ENCODE assay signal across 8 cellular contexts in genomic region chr10:4826788-4827324, GRCh38. TPM values are rescaled to one million over a fixed set of nuclear protein-coding genes. Genes with fewer than 3 reads are reported as not detected.
DNase-seq lines count a peak whose midpoint lies in the region; ATAC-seq and TF ChIP-seq lines count a peak whose summit lies in the region.

No MANE protein-coding gene starts in this region.

- in situ Hi-C loops in transverse colon (cut with MboI; ENCODE audit: low pct_ligation_motif_present in 1 of 4, low pct_unique_long_range_greater_than_20kb in 1 of 4, low sequenced_read_pairs in 3 of 4) = loop anchor here in 3 of 4 donors (25.0 kb wide), 3 partner anchors 260 to 785 kb away; partner anchors contain the start of gene AKR1C3 (in 1 of the 3)

- H3K27ac ChIP-seq in breast epithelium = peak overlapping the region; percentile 91 to 92
- H3K27ac ChIP-seq in mesodermal cell (ENCODE audit: low read depth, low read length, severe bottlenecking) = peak overlapping the region; percentile 73
- peak overlapping the region; percentile 88 to 92 (median 90) for H3K27ac ChIP-seq in transverse colon

- no peak for TF ChIP-seq EP300 in transverse colon (IDR thresholded peaks at IDR 0.05; ENCODE audit: low read depth)

- 55 to 60% methylated on average over 10 to 11 of the region's 13 CpGs for WGBS in mesodermal cell (ENCODE audit: insufficient coverage in 2 of 2), 2 experiments
- WGBS in transverse colon (ENCODE audit: low coverage in 1 of 2), 2 donors = 62 to 80% methylated on average over 2 to 13 of the region's 13 CpGs

- ATAC-seq in GM19395 (IDR thresholded peaks at IDR 0.05; ENCODE audit: unreplicated experiment) = no peak
- ATAC-seq in GM18909 (IDR thresholded peaks at IDR 0.05; ENCODE audit: poor library complexity, unreplicated experiment) = no peak

- no peaks in the 10 kb centered on the region for H3K36me3 Mint-ChIP-seq in activated naive CD4-positive, alpha-beta T cell treated with anti-CD3 and anti-CD28 coated beads, Interleukin-2, amount 50 U/mL, for 24 hours

- no peak for TF ChIP-seq CTCF in breast epithelium (IDR thresholded peaks at IDR 0.05)
- no peak for TF ChIP-seq CTCF in transverse colon (IDR thresholded peaks at IDR 0.05)

- peaks cover 25% of the 10 kb centered on the region for H3K27me3 Mint-ChIP-seq in activated naive CD4-positive, alpha-beta T cell treated with anti-CD3 and anti-CD28 coated beads, Interleukin-2, amount 50 U/mL, for 24 hours

- no peak for TF ChIP-seq POLR2A in breast epithelium (IDR thresholded peaks at IDR 0.05)
- TF ChIP-seq POLR2A in transverse colon (IDR thresholded peaks at IDR 0.05) = no peak

- no peaks in the 10 kb centered on the region for H3K9me3 Mint-ChIP-seq in activated naive CD4-positive, alpha-beta T cell treated with anti-CD3 and anti-CD28 coated beads, Interleukin-2, amount 50 U/mL, for 24 hours

- no peaks in the 10 kb centered on the region for H3K9me3 ChIP-seq in breast epithelium
- no peaks in the 10 kb centered on the region for H3K9me3 ChIP-seq in mesodermal cell (ENCODE audit: control insufficient read depth, low read length)
- H3K9me3 ChIP-seq in transverse colon = no peaks in the 10 kb centered on the region

- H3K4me3 ChIP-seq in breast epithelium = peak overlapping the region; percentile 57 to 75 (median 69)
- H3K4me3 ChIP-seq in mesodermal cell (ENCODE audit: extremely low read depth, insufficient read depth, low read length, poor library complexity, severe bottlenecking) = peak overlapping the region; percentile 42
- H3K4me3 ChIP-seq in transverse colon = peak overlapping the region in 3 of 4 donors; percentile 50 to 65 (median 56)

- H3K4me1 Mint-ChIP-seq in activated naive CD4-positive, alpha-beta T cell treated with anti-CD3 and anti-CD28 coated beads, Interleukin-2, amount 50 U/mL, for 24 hours = peaks cover 7% of the 10 kb centered on the region

- H3K27me3 ChIP-seq in breast epithelium (no peaks in the 10 kb centered on the region), transverse colon (no peaks in the 10 kb centered on the region)

- peak overlapping the region; percentile 72 for H3K4me3 Mint-ChIP-seq in activated naive CD4-positive, alpha-beta T cell treated with anti-CD3 and anti-CD28 coated beads, Interleukin-2, amount 50 U/mL, for 24 hours

- no peaks in the 10 kb centered on the region for H3K36me3 ChIP-seq in breast epithelium
- no peaks in the 10 kb centered on the region for H3K36me3 ChIP-seq in mesodermal cell (ENCODE audit: control insufficient read depth, insufficient read depth, low read length)
- H3K36me3 ChIP-seq in transverse colon = no peaks in the 10 kb centered on the region

- no peak overlapping the region for H3K27ac Mint-ChIP-seq in activated naive CD4-positive, alpha-beta T cell treated with anti-CD3 and anti-CD28 coated beads, Interleukin-2, amount 50 U/mL, for 24 hours

- intact Hi-C loops in breast epithelium (cut with DNase I; ENCODE audit: low total_unique reads) (no loop called here), transverse colon (cut with DNase I; ENCODE audit: low total_unique reads) (no loop called here)

- no peak for DNase-seq in activated naive CD4-positive, alpha-beta T cell treated with anti-CD3 and anti-CD28 coated beads, Interleukin-2, amount 50 U/mL, for 16 hours
- DNase-seq in breast epithelium (ENCODE audit: low spot score in 2 of 2) (no peak), transverse colon (no peak), NCI-H128 (lab: John Stamatoyannopoulos, UW; ENCODE audit: unreplicated experiment) (no peak)

- H3K4me1 ChIP-seq in breast epithelium = no peaks in the 10 kb centered on the region
- H3K4me1 ChIP-seq in mesodermal cell (ENCODE audit: control insufficient read depth, insufficient read depth, low read length, poor library complexity, severe bottlenecking) = no peaks in the 10 kb centered on the region
- H3K4me1 ChIP-seq in transverse colon = peaks cover 0 to 17% (median 8%) of the 10 kb centered on the region in 4 donors

RNA-seq across cellular contexts. Expression of gene AKR1E2, which starts 0.8 kb away (rescaled TPM):
- total RNA-seq in breast epithelium (10 to 100 TPM; 12.1 to 21.1 (median 15.5) TPM), transverse colon (10 to 100 TPM in 1 of 4 donors, 1 to 10 TPM in 3; 3.8 to 34.8 (median 5.3) TPM)
- polyA plus RNA-seq in mesodermal cell (2013, experiment 1 of 2) = 3.4 TPM
- polyA plus RNA-seq in mesodermal cell (2013, experiment 2 of 2) = 3.0 TPM
